20 cellular contexts compared by ENCODE assay signal in genomic region chr3:157301027-157301663, GRCh38.
DNase-seq lines count a peak whose midpoint lies in the region; TF ChIP-seq lines count a peak whose summit lies in the region.
"Had no signal": no experiment of that assay in that cellular context is flagged by ENCODE, and none has a peak within 500 bp of the region (broad histone marks: within the 10 kb centered on the region; RNA-seq: fewer than 3 reads in every experiment).

No MANE protein-coding gene starts in this region.

- WGBS in H9 (ENCODE audit: extremely low coverage, insufficient read length, low lambda C conversion rate), result no CpG with 5 or more reads among the region's 8 CpGs

- no peak overlapping the region for H3K9ac ChIP-seq in H9 (ENCODE audit: extremely low read depth, insufficient read length, low read length)
- H3K9ac ChIP-seq: BLaER1, SK-N-SH had no signal

- H3K36me3 ChIP-seq in osteoblast (ENCODE audit: insufficient read depth, low read length), result no peaks in the 10 kb centered on the region
- H3K36me3 ChIP-seq: BLaER1 had no signal

- H3K4me3 Mint-ChIP-seq in H9, result no peak overlapping the region
- H3K4me3 Mint-ChIP-seq: CD4-positive, CD25-positive, alpha-beta regulatory T cell; T-helper 1 cell treated with Interleukin-12 subunit alpha and Interleukin-12 subunit beta and Interleukin-4 antibody, amounts not matched to agents 30 μg/mL and 1 μg/mL, for 36 hours had no signal

- no peaks in the 10 kb centered on the region for H3K23me2 ChIP-seq in H9 (ENCODE audit: insufficient read length, low read depth, low read length, poor library complexity, severe bottlenecking)

- H3K4me3 ChIP-seq in osteoblast (ENCODE audit: insufficient read depth, low read length), result no peak overlapping the region
- H3K4me3 ChIP-seq: BLaER1 had no signal

- H2AFZ ChIP-seq in H9 (ENCODE audit: low read length), result peak overlapping the region; percentile 68
- no peak overlapping the region for H2AFZ ChIP-seq in osteoblast (ENCODE audit: low read length)

- no peaks in the 10 kb centered on the region for H3K27me3 ChIP-seq in H9 (ENCODE audit: insufficient read depth, low read length)
- no peaks in the 10 kb centered on the region for H3K27me3 ChIP-seq in osteoblast (ENCODE audit: insufficient read depth, low read length)
- H3K27me3 ChIP-seq: BLaER1 had no signal

- no peak overlapping the region for H4K5ac ChIP-seq in H9 (ENCODE audit: insufficient read length, low read depth, low read length)

- no peaks in the 10 kb centered on the region for H3K79me1 ChIP-seq in H9 (ENCODE audit: insufficient read depth, low read depth, low read length, poor library complexity, severe bottlenecking)

- H3K4me1 Mint-ChIP-seq in H9, result peaks cover 7% of the 10 kb centered on the region in 2 experiments

- H3K14ac ChIP-seq in H9 (ENCODE audit: insufficient read depth, low read length), result no peak overlapping the region

- H3K4me2 ChIP-seq in H9 (ENCODE audit: insufficient read depth, insufficient read length, low read length) (no peak overlapping the region), osteoblast (ENCODE audit: insufficient read depth, low read length) (no peak overlapping the region)
- H3K4me2 ChIP-seq: BLaER1, SK-N-SH had no signal

- no peak overlapping the region for H3K56ac ChIP-seq in H9 (ENCODE audit: insufficient read length, low read depth, low read length)

- no peak overlapping the region for H2BK20ac ChIP-seq in H9 (ENCODE audit: low read depth, low read length, poor library complexity, severe bottlenecking)

- no peak overlapping the region for H3K18ac ChIP-seq in H9 (ENCODE audit: insufficient read length, low read depth, low read length)

- no peak overlapping the region for H3T11ph ChIP-seq in H9 (ENCODE audit: low read length)

- H3K79me2 ChIP-seq in H9 (ENCODE audit: insufficient read depth, low read length) (no peaks in the 10 kb centered on the region), osteoblast (ENCODE audit: insufficient read depth, low read length) (no peaks in the 10 kb centered on the region)

- H3K4ac ChIP-seq in H9 (ENCODE audit: low read depth, low read length), result no peak overlapping the region

- H3K9me3 ChIP-seq in H9 (ENCODE audit: control insufficient read depth, low read depth, low read length) (no peaks in the 10 kb centered on the region), osteoblast (ENCODE audit: low read depth, low read length) (no peaks in the 10 kb centered on the region)
- H3K9me3 ChIP-seq: BLaER1, SK-N-SH had no signal

- DNase-seq in H9 (no peak), OCI-M1 (lab: John Stamatoyannopoulos, UW) (peak; percentile 45), amniotic epithelial cell (ENCODE audit: low read depth) (peak; percentile 59), osteoblast (ENCODE audit: insufficient read length, low spot score, missing footprints) (no peak), COLO668 (lab: John Stamatoyannopoulos, UW; ENCODE audit: unreplicated experiment) (no peak), UCSD-AML1 (lab: John Stamatoyannopoulos, UW; ENCODE audit: unreplicated experiment) (no peak), NCI-H2227 (lab: John Stamatoyannopoulos, UW; ENCODE audit: unreplicated experiment) (no peak)
- DNase-seq: CD4-positive, CD25-positive, alpha-beta regulatory T cell; GOT3; KBM-7; NCI-H1105 treated with DMSO at 0.1 percent for 48 hours; NCI-H2029; NCI-H446 treated with DMSO at 0.1 percent for 48 hours; NCI-H526; NCI-H82; SIG-M5; SK-N-SH; SW 1271 had no signal

- no peaks in the 10 kb centered on the region for H3K27me3 Mint-ChIP-seq in H9 (ENCODE audit: low read depth)
- H3K27me3 Mint-ChIP-seq: CD4-positive, CD25-positive, alpha-beta regulatory T cell had no signal

- no peak overlapping the region for H2BK120ac ChIP-seq in H9 (ENCODE audit: low read depth, low read length, poor library complexity, severe bottlenecking)

- H4K20me1 ChIP-seq in H9 (ENCODE audit: control insufficient read depth, insufficient read depth, insufficient read length) (no peaks in the 10 kb centered on the region), osteoblast (ENCODE audit: insufficient read depth, low read length) (no peaks in the 10 kb centered on the region)
- H4K20me1 ChIP-seq: BLaER1 had no signal

- H3K4me1 ChIP-seq in H9 (ENCODE audit: insufficient read depth, low read length) (peaks cover 3% of the 10 kb centered on the region; the same call in 1 of the 2 replicates), osteoblast (ENCODE audit: insufficient read depth, low read length) (peaks cover 34% of the 10 kb centered on the region)
- H3K4me1 ChIP-seq: BLaER1 had no signal

- no peak overlapping the region for H2BK15ac ChIP-seq in H9 (ENCODE audit: low read depth, low read length)

- no peak overlapping the region for H4K8ac ChIP-seq in H9 (replicated peaks; ENCODE audit: insufficient read length, low read depth, low read length)

- no peak overlapping the region for H3K27ac Mint-ChIP-seq in H9
- H3K27ac Mint-ChIP-seq: CD4-positive, CD25-positive, alpha-beta regulatory T cell; T-helper 1 cell treated with Interleukin-12 subunit alpha and Interleukin-12 subunit beta and Interleukin-4 antibody, amounts not matched to agents 30 μg/mL and 1 μg/mL, for 36 hours had no signal

- H4K91ac ChIP-seq in H9 (ENCODE audit: insufficient read length, low read depth, low read length), result no peak overlapping the region

- no peak for TF ChIP-seq CTCF in H9 (conservative IDR thresholded peaks at IDR 0.05)
- no peak for TF ChIP-seq CTCF in osteoblast (IDR thresholded peaks at IDR 0.05; ENCODE audit: extremely low read depth, low read depth, low read length)

- H3K23ac ChIP-seq in H9 (ENCODE audit: insufficient read length, low read depth, low read length), result no peak overlapping the region

- no peak overlapping the region for H2AK5ac ChIP-seq in H9 (ENCODE audit: insufficient read length, low read length)

- no peak overlapping the region for H2BK5ac ChIP-seq in H9 (ENCODE audit: insufficient read length, low read length)

- H3K27ac ChIP-seq in H9 (ENCODE audit: insufficient read length, low read depth, low read length) (no peak overlapping the region), osteoblast (ENCODE audit: low read depth, low read length) (peak overlapping the region; percentile 8)
- H3K27ac ChIP-seq: BLaER1 had no signal

- H3K9me3 Mint-ChIP-seq in H9, result no peaks in the 10 kb centered on the region
- H3K9me3 Mint-ChIP-seq: CD4-positive, CD25-positive, alpha-beta regulatory T cell; T-helper 1 cell treated with Interleukin-12 subunit alpha and Interleukin-12 subunit beta and Interleukin-4 antibody, amounts not matched to agents 30 μg/mL and 1 μg/mL, for 36 hours had no signal

- H2BK12ac ChIP-seq in H9 (ENCODE audit: insufficient read length, low read depth, low read length), result no peak overlapping the region

- H3K36me3 Mint-ChIP-seq in H9 (ENCODE audit: insufficient read depth in 1 of 3, low read depth in 3 of 3), result no peaks in the 10 kb centered on the region; a peak in 1 of 7 replicates
- H3K36me3 Mint-ChIP-seq: CD4-positive, CD25-positive, alpha-beta regulatory T cell had no signal

Comparison
In these comparisons a context has a peak if more than half of its experiments do, and no peak if none do; other contexts are left out.
1. DNase-seq: peak in OCI-M1 (single experiment) and amniotic epithelial cell (single experiment); none in H9 (single experiment), osteoblast (single experiment), COLO668 (single experiment), UCSD-AML1 (single experiment) and NCI-H2227 (single experiment).